ENCODE assay signal across 30 cellular contexts in the genomic region with DNA sequence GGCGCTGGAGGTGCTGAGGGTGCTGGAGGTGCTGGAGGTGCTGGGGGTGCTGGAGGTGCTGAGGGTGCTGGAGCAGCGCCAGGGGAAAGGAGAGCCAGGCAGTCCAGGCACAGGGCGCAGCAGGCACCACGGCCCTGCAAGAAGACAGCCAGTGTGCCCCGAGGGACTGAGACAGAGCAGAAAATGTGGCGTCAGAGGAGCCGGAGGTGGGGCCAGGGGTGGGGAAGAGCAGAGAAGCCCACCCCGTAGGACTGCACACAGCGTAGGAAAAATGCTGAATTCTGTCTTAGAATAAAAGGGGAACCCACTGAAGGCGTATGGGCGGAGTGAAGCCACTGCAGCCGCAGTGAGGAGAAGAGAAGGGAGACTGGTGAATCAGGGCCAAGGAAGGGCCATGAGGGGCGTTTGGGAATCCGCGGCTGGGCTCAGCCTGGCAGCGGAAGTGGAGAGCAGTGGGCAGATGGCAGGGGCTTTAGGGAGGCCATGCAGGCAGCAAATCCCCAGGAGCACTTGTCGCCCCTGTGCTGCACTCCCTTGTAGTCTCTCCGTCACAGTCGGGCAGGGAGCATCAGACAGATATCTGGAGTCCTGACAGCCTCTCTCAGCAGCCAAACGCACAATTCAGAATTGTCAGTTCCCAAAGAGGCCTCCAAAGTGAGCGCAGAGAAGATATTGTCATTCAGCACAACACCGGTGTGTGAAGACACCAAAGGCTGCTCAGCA. TPM values are rescaled to one million over a fixed set of nuclear protein-coding genes. Genes with fewer than 3 reads are reported as not detected.
DNase-seq lines count a peak whose midpoint lies in the region; ATAC-seq and TF ChIP-seq lines count a peak whose summit lies in the region.
"Had no signal": no experiment of that assay in that cellular context is flagged by ENCODE, and none has a peak within 500 bp of the region (broad histone marks: within the 10 kb centered on the region; RNA-seq: fewer than 3 reads in every experiment).

No MANE protein-coding gene starts in this region.

- H3K36me3 Mint-ChIP-seq in activated CD4-positive, alpha-beta T cell treated with anti-CD3 and anti-CD28 coated beads, Interleukin-2, amount 10 ng/mL, durations not matched to agents 24 days and 14 days (ENCODE audit: low read depth): no peaks in the 10 kb centered on the region
- H3K36me3 Mint-ChIP-seq: activated CD4-positive, alpha-beta memory T cell treated with anti-CD3 and anti-CD28 coated beads for 36 hours; activated naive CD8-positive, alpha-beta T cell treated with anti-CD3 and anti-CD28 coated beads for 36 hours; naive thymus-derived CD8-positive, alpha-beta T cell had no signal

- H4K8ac ChIP-seq in neuronal stem cell (ENCODE audit: low read depth, low read length): no peak overlapping the region

- H3K4me3 Mint-ChIP-seq in activated CD4-positive, alpha-beta T cell treated with anti-CD3 and anti-CD28 coated beads, Interleukin-2, amount 10 ng/mL, durations not matched to agents 24 days and 14 days: no peak overlapping the region
- H3K4me3 Mint-ChIP-seq: activated CD4-positive, alpha-beta memory T cell treated with anti-CD3 and anti-CD28 coated beads for 36 hours; activated naive CD8-positive, alpha-beta T cell treated with anti-CD3 and anti-CD28 coated beads for 36 hours; naive thymus-derived CD8-positive, alpha-beta T cell; stimulated activated naive CD8-positive, alpha-beta T cell treated with anti-CD3 and anti-CD28 coated beads, Interleukin-15, Interleukin-2, amounts not matched to agents 100 ng/mL and 50 ng/mL, for 24 hours; type B pancreatic cell had no signal

- no peak overlapping the region for H2BK12ac ChIP-seq in neuronal stem cell (ENCODE audit: low read length)

- no peak overlapping the region for H3K14ac ChIP-seq in neuronal stem cell (ENCODE audit: low read length)

- no peak for TF ChIP-seq CTCF in BE2C (IDR thresholded peaks at IDR 0.05; ENCODE audit: low read depth, low read length)
- TF ChIP-seq CTCF in heart right ventricle (IDR thresholded peaks at IDR 0.05): no peak

- H3K23ac ChIP-seq in neuronal stem cell (ENCODE audit: low read depth, low read length, poor library complexity): peak overlapping the region; percentile 21

- peak overlapping the region; percentile 32 for H2BK5ac ChIP-seq in neuronal stem cell (ENCODE audit: low read length)

- peaks cover 3% of the 10 kb centered on the region; the same call in 1 of the 2 replicates for H3K4me1 ChIP-seq in BE2C
- peaks cover 0 to 67% (median 17%) of the 10 kb centered on the region in 9 donors for H3K4me1 ChIP-seq in heart right ventricle
- H3K4me1 ChIP-seq in neuronal stem cell (ENCODE audit: control insufficient read depth in 2 of 2, insufficient read depth in 1 of 2, low read depth in 1 of 2, low read length in 2 of 2): no peaks in the 10 kb centered on the region
- H3K4me1 ChIP-seq: Caco-2 had no signal

- no peaks in the 10 kb centered on the region for H3K36me3 ChIP-seq in BE2C
- no peaks in the 10 kb centered on the region for H3K36me3 ChIP-seq in heart right ventricle
- H3K36me3 ChIP-seq in neuronal stem cell (replicated peaks in 1 of 2; ENCODE audit: control insufficient read depth in 2 of 2, insufficient read depth in 2 of 2, low read length in 2 of 2): no peaks in the 10 kb centered on the region
- H3K36me3 ChIP-seq: ascending aorta, ovary had no signal

- H3K27me3 Mint-ChIP-seq in activated CD4-positive, alpha-beta T cell treated with anti-CD3 and anti-CD28 coated beads, Interleukin-2, amount 10 ng/mL, durations not matched to agents 24 days and 14 days: peaks cover 7% of the 10 kb centered on the region

- H3K27me3 ChIP-seq in BE2C (peaks cover 19% of the 10 kb centered on the region), heart right ventricle (no peaks in the 10 kb centered on the region), neuronal stem cell (ENCODE audit: control insufficient read depth in 3 of 3, insufficient read depth in 3 of 3, low read depth in 1 of 3, low read length in 3 of 3) (no peaks in the 10 kb centered on the region)
- H3K27me3 ChIP-seq: ascending aorta, ovary had no signal

- H2BK120ac ChIP-seq in neuronal stem cell (ENCODE audit: low read depth, low read length): no peak overlapping the region

- no peak overlapping the region for H3K27ac Mint-ChIP-seq in activated CD4-positive, alpha-beta T cell treated with anti-CD3 and anti-CD28 coated beads, Interleukin-2, amount 10 ng/mL, durations not matched to agents 24 days and 14 days
- H3K27ac Mint-ChIP-seq: activated CD4-positive, alpha-beta memory T cell treated with anti-CD3 and anti-CD28 coated beads for 36 hours; activated naive CD8-positive, alpha-beta T cell treated with anti-CD3 and anti-CD28 coated beads for 36 hours; stimulated activated naive CD8-positive, alpha-beta T cell treated with anti-CD3 and anti-CD28 coated beads, Interleukin-15, Interleukin-2, amounts not matched to agents 100 ng/mL and 50 ng/mL, for 24 hours; type B pancreatic cell had no signal

- DNase-seq in BE2C (peak; percentile 51), NCI-H524 (lab: John Stamatoyannopoulos, UW) (peak; percentile 55 to 81), heart right ventricle (no peak), neuronal stem cell (ENCODE audit: low spot score) (no peak), NCI-H1930 (lab: John Stamatoyannopoulos, UW) (no peak), NOMO-1 treated with DMSO at 0.1 percent for 48 hours (lab: John Stamatoyannopoulos, UW; ENCODE audit: unreplicated experiment) (no peak)
- DNase-seq in activated CD4-positive, alpha-beta T cell treated with anti-CD3 and anti-CD28 coated beads, Interleukin-2, amount 10 ng/mL, durations not matched to agents 24 days and 14 days: no peak
- DNase-seq: activated CD4-positive, alpha-beta memory T cell treated with anti-CD3 and anti-CD28 coated beads for 36 hours; activated effector memory CD4-positive, alpha-beta T cell treated with Interleukin-2 at 50 U/mL for 16 hours; activated naive CD8-positive, alpha-beta T cell treated with anti-CD3 and anti-CD28 coated beads for 36 hours; Caco-2; central memory CD4-positive, alpha-beta T cell; DND-41; kidney; naive thymus-derived CD8-positive, alpha-beta T cell; NCI-H1092; NCI-H2029; NCI-H226; OCI-M1; ovary had no signal

- H3K4me3 ChIP-seq in BE2C (ENCODE audit: low read depth, low read length) (peak overlapping the region; percentile 25), heart right ventricle (no peak overlapping the region), neuronal stem cell (ENCODE audit: low read length in 2 of 2) (no peak overlapping the region)
- H3K4me3 ChIP-seq: ascending aorta, ovary had no signal

- H3K18ac ChIP-seq in neuronal stem cell (ENCODE audit: low read length): peak overlapping the region; percentile 21

- H2AFZ ChIP-seq in neuronal stem cell (ENCODE audit: low read length): no peak overlapping the region

- no peak overlapping the region for H3K4me2 ChIP-seq in neuronal stem cell (ENCODE audit: insufficient read depth, low read length, poor library complexity, severe bottlenecking)

- H4K91ac ChIP-seq in neuronal stem cell (ENCODE audit: low read depth, low read length, poor library complexity): no peak overlapping the region

- H2BK15ac ChIP-seq in neuronal stem cell (ENCODE audit: low read length): no peak overlapping the region

- H3K79me1 ChIP-seq in neuronal stem cell (ENCODE audit: low read depth, low read length): no peaks in the 10 kb centered on the region

- intact Hi-C loops in heart right ventricle (cut with DNase I): no loop called here
- intact Hi-C loops in activated CD4-positive, alpha-beta T cell treated with anti-CD3 and anti-CD28 coated beads, Interleukin-2, amount 10 ng/mL, durations not matched to agents 24 days and 14 days (cut with micrococcal nuclease): no loop called here

- H3K9ac ChIP-seq in neuronal stem cell (ENCODE audit: low read depth, low read length, poor library complexity): no peak overlapping the region

- H3K9me3 Mint-ChIP-seq in activated CD4-positive, alpha-beta T cell treated with anti-CD3 and anti-CD28 coated beads, Interleukin-2, amount 10 ng/mL, durations not matched to agents 24 days and 14 days: no peaks in the 10 kb centered on the region
- H3K9me3 Mint-ChIP-seq: activated CD4-positive, alpha-beta memory T cell treated with anti-CD3 and anti-CD28 coated beads for 36 hours; activated naive CD8-positive, alpha-beta T cell treated with anti-CD3 and anti-CD28 coated beads for 36 hours; stimulated activated naive CD8-positive, alpha-beta T cell treated with anti-CD3 and anti-CD28 coated beads, Interleukin-15, Interleukin-2, amounts not matched to agents 100 ng/mL and 50 ng/mL, for 24 hours had no signal

- H2AK5ac ChIP-seq in neuronal stem cell (ENCODE audit: low read depth, low read length): no peak overlapping the region

- WGBS in heart right ventricle, 2 donors: 69 to 75% methylated on average over 22 of the region's 22 CpGs
- WGBS in neuronal stem cell (ENCODE audit: extremely low coverage in 2 of 2, insufficient read length in 2 of 2, insufficient replicate concordance in 1 of 2), 2 donors: no CpG with 5 or more reads among the region's 22 CpGs

- no peaks in the 10 kb centered on the region for H3K4me1 Mint-ChIP-seq in activated CD4-positive, alpha-beta T cell treated with anti-CD3 and anti-CD28 coated beads, Interleukin-2, amount 10 ng/mL, durations not matched to agents 24 days and 14 days
- H3K4me1 Mint-ChIP-seq: activated naive CD8-positive, alpha-beta T cell treated with anti-CD3 and anti-CD28 coated beads for 36 hours; naive thymus-derived CD8-positive, alpha-beta T cell had no signal

- ATAC-seq in heart right ventricle: peak in 6 of 8 donors; percentile 18 to 39 (median 30)
- no peak for ATAC-seq in HG02970 (IDR thresholded peaks at IDR 0.05; ENCODE audit: low FRiP score, unreplicated experiment)
- ATAC-seq: naive thymus-derived CD8-positive, alpha-beta T cell had no signal

- H3K27ac ChIP-seq in heart right ventricle (peak overlapping the region in 4 of 10 donors; percentile 22 to 57 (median 38)), neuronal stem cell (replicated peaks; ENCODE audit: low read length) (no peak overlapping the region)
- H3K27ac ChIP-seq: ascending aorta, ovary had no signal

- H3K9me3 ChIP-seq in BE2C: no peaks in the 10 kb centered on the region
- H3K9me3 ChIP-seq in heart right ventricle: peaks cover 0 to 5% (median 0%) of the 10 kb centered on the region in 11 donors
- H3K9me3 ChIP-seq in neuronal stem cell (replicated peaks in 1 of 2; ENCODE audit: control insufficient read depth in 2 of 2, insufficient read depth in 1 of 2, low read depth in 1 of 2, low read length in 2 of 2): no peaks in the 10 kb centered on the region
- H3K9me3 ChIP-seq: Caco-2, ovary had no signal

- no peak overlapping the region for H3K4ac ChIP-seq in neuronal stem cell (ENCODE audit: low read length)

RNA-seq across cellular contexts. Expression of a gene that starts 35.9 kb away (rescaled TPM):
- polyA plus RNA-seq in BE2C (2012; ENCODE audit: insufficient read depth, insufficient read length, low read depth): not detected
- not detected for total RNA-seq in heart right ventricle
- polyA plus RNA-seq in heart right ventricle: not detected
- polyA plus RNA-seq in neuronal stem cell (2013, experiment 1 of 2): not detected
- not detected for polyA plus RNA-seq in neuronal stem cell (2013, experiment 2 of 2)
- not detected in 2 replicates for total RNA-seq in activated CD4-positive, alpha-beta T cell treated with anti-CD3 and anti-CD28 coated beads, Interleukin-2, amount 10 ng/mL, durations not matched to agents 24 days and 14 days
- total RNA-seq: activated CD4-positive, alpha-beta memory T cell treated with anti-CD3 and anti-CD28 coated beads for 36 hours; activated naive CD8-positive, alpha-beta T cell treated with anti-CD3 and anti-CD28 coated beads for 36 hours; ascending aorta; dermis microvascular lymphatic vessel endothelial cell; glomerular endothelial cell; H4; kidney; LHCN-M2; mesenteric fat pad; naive thymus-derived CD8-positive, alpha-beta T cell; ovary had no signal
- polyA plus RNA-seq: BJ; naive thymus-derived CD8-positive, alpha-beta T cell; ovary had no signal

RNA-seq across cellular contexts. Expression of a gene that starts 38.1 kb away (rescaled TPM):
- polyA plus RNA-seq in BE2C (2012; ENCODE audit: insufficient read depth, insufficient read length, low read depth): 2.5 TPM
- total RNA-seq in heart right ventricle: 100 to 1,000 TPM in 1 of 10 donors, 10 to 100 TPM in 9; 29.6 to 137 (median 46.2) TPM
- 10 to 100 TPM; 65.5 to 69.9 TPM for polyA plus RNA-seq in heart right ventricle
- polyA plus RNA-seq in neuronal stem cell (2013, experiment 1 of 2): 6.5 TPM
- 6.3 TPM for polyA plus RNA-seq in neuronal stem cell (2013, experiment 2 of 2)
- not detected in 2 replicates for total RNA-seq in activated CD4-positive, alpha-beta T cell treated with anti-CD3 and anti-CD28 coated beads, Interleukin-2, amount 10 ng/mL, durations not matched to agents 24 days and 14 days
- total RNA-seq: activated naive CD8-positive, alpha-beta T cell treated with anti-CD3 and anti-CD28 coated beads for 36 hours had no signal

Comparison
In these comparisons a context has a peak if more than half of its experiments do, and no peak if none do; other contexts are left out.
1. DNase-seq: peak in BE2C (single experiment) and NCI-H524 (2 of 2); none in heart right ventricle (0 of 2), neuronal stem cell (single experiment), NCI-H1930 (0 of 2), activated CD4-positive, alpha-beta T cell treated with anti-CD3 and anti-CD28 coated beads, Interleukin-2, amount 10 ng/mL, durations not matched to agents 24 days and 14 days (single experiment) and NOMO-1 treated with DMSO at 0.1 percent for 48 hours (single experiment).
2. RNA of a gene that starts 38.1 kb away (total RNA-seq): 29.6 to 137 TPM in heart right ventricle; not detected in activated CD4-positive, alpha-beta T cell treated with anti-CD3 and anti-CD28 coated beads, Interleukin-2, amount 10 ng/mL, durations not matched to agents 24 days and 14 days; every median in the first group is over 10 times any median in the second.